In the genomic region with DNA sequence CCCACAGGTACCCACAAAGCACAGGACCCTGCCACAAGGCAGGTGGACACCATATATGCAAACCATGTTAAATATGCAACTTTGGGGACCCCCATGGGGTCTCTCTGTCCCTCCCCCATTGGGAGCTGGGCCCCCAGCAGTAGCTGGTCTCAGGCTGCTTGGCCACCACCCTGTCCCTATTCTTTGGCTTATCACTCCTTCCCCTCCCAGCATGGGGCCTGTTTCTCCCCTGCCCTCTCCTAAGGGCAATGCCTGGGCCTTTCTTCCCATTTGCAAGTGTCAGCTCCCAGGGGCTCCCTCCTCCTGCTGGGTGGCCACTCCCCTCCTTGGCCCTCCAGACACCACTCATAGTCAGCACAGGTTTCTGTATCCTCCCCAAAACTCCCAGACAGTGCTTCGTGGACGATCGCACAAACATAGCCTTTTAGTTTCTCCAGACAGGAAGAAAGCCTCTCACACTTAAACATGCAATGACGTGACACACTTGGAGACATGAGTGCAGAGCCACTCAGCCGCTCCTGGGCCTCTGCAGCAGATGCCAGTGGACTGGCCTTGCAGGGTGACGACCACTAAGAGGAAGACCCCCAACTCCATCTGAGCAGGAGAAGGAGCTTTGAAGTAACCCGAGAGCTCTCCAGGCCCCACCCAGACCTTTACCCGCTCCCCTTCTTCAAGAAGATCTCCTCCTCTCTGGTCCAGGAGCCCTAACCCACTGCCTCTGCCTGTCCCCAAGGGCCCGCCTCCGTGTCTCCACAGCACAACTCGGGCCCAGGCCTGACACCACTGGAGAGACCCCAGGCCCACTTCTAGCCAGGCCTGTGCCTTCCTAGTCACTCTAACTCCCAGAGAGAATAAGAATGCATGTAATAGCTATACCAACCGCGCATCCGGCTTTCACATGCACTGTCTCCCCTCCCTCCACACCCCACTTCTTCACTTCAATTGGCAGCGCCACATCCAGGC, we compare ENCODE assay signal across 16 cellular contexts. TPM values are rescaled to one million over a fixed set of nuclear protein-coding genes. Genes with fewer than 3 reads are reported as not detected.
DNase-seq lines count a peak whose midpoint lies in the region; ATAC-seq and TF ChIP-seq lines count a peak whose summit lies in the region.
"Had no signal": no experiment of that assay in that cellular context is flagged by ENCODE, and none has a peak within 500 bp of the region (broad histone marks: within the 10 kb centered on the region; RNA-seq: fewer than 3 reads in every experiment).

No MANE protein-coding gene starts in this region.

- H3K27ac Mint-ChIP-seq in activated CD8-positive, alpha-beta memory T cell treated with anti-CD3 and anti-CD28 coated beads, Interleukin-2, amount 10 ng/mL, durations not matched to agents 7 days and 5 days, result peak overlapping the region; percentile 48
- H3K27ac Mint-ChIP-seq in activated T-helper 1 cell treated with anti-CD3 and anti-CD28 coated beads, Interleukin-12 subunit alpha, Interleukin-12 subunit beta, Interleukin-2, Interleukin-4 antibody, amounts not matched to agents 30 ng/mL and 10 ng/mL and 1 ng/mL, durations not matched to agents 14 hours and 24 hours and 36 hours, result peak overlapping the region; percentile 2

- no peak for TF ChIP-seq POLR2A in spleen (IDR thresholded peaks at IDR 0.05)

- no peaks in the 10 kb centered on the region for H3K27me3 ChIP-seq in lower lobe of right lung (ENCODE audit: low read depth)
- H3K27me3 ChIP-seq in spleen (replicated peaks in 1 of 7), result peaks cover 0 to 17% (median 0%) of the 10 kb centered on the region in 7 donors

- no peaks in the 10 kb centered on the region for H3K36me3 ChIP-seq in lower lobe of right lung
- H3K36me3 ChIP-seq in spleen, result no peaks in the 10 kb centered on the region

- H3K4me1 ChIP-seq in lower lobe of right lung, result no peaks in the 10 kb centered on the region
- H3K4me1 ChIP-seq in spleen, result peaks cover 0 to 7% (median 0%) of the 10 kb centered on the region in 6 donors

- peaks cover 26% of the 10 kb centered on the region for H3K4me1 Mint-ChIP-seq in activated CD8-positive, alpha-beta memory T cell treated with anti-CD3 and anti-CD28 coated beads, Interleukin-2, amount 10 ng/mL, durations not matched to agents 7 days and 5 days
- H3K4me1 Mint-ChIP-seq in activated T-helper 1 cell treated with anti-CD3 and anti-CD28 coated beads, Interleukin-12 subunit alpha, Interleukin-12 subunit beta, Interleukin-2, Interleukin-4 antibody, amounts not matched to agents 30 ng/mL and 10 ng/mL and 1 ng/mL, durations not matched to agents 14 hours and 24 hours and 36 hours (ENCODE audit: low read depth), result peaks cover 33% of the 10 kb centered on the region
- H3K4me1 Mint-ChIP-seq: IgD-negative memory B cell had no signal

- H3K27me3 Mint-ChIP-seq in activated CD8-positive, alpha-beta memory T cell treated with anti-CD3 and anti-CD28 coated beads, Interleukin-2, amount 10 ng/mL, durations not matched to agents 7 days and 5 days, result no peaks in the 10 kb centered on the region
- H3K27me3 Mint-ChIP-seq in activated T-helper 1 cell treated with anti-CD3 and anti-CD28 coated beads, Interleukin-12 subunit alpha, Interleukin-12 subunit beta, Interleukin-2, Interleukin-4 antibody, amounts not matched to agents 30 ng/mL and 10 ng/mL and 1 ng/mL, durations not matched to agents 14 hours and 24 hours and 36 hours (ENCODE audit: insufficient read depth), result peaks cover 2% of the 10 kb centered on the region

- TF ChIP-seq CTCF in lower lobe of right lung (IDR thresholded peaks at IDR 0.05) (no peak), spleen (IDR thresholded peaks at IDR 0.05 in 8 of 11, conservative IDR thresholded peaks at IDR 0.05 in 3 of 11) (no peak)

- CTCF ChIA-PET in activated CD8-positive, alpha-beta memory T cell treated with anti-CD3 and anti-CD28 coated beads, Interleukin-2, amount 10 ng/mL, durations not matched to agents 7 days and 5 days (lab: Charles Lee), result interaction anchor here (2.0 to 3.7 kb wide), 2 partner anchors 11 to 68 kb away, joined by 13 to 28 read pairs; no protein-coding TSS in a partner anchor

- H3K4me3 Mint-ChIP-seq in activated CD8-positive, alpha-beta memory T cell treated with anti-CD3 and anti-CD28 coated beads, Interleukin-2, amount 10 ng/mL, durations not matched to agents 7 days and 5 days, result no peak overlapping the region
- no peak overlapping the region for H3K4me3 Mint-ChIP-seq in activated T-helper 1 cell treated with anti-CD3 and anti-CD28 coated beads, Interleukin-12 subunit alpha, Interleukin-12 subunit beta, Interleukin-2, Interleukin-4 antibody, amounts not matched to agents 30 ng/mL and 10 ng/mL and 1 ng/mL, durations not matched to agents 14 hours and 24 hours and 36 hours
- H3K4me3 Mint-ChIP-seq: IgD-negative memory B cell had no signal

- WGBS in spleen, 5 donors, result 89 to 94% (median 91%) methylated on average over 15 of the region's 15 CpGs

- H3K27ac ChIP-seq in lower lobe of right lung, result no peak overlapping the region
- H3K27ac ChIP-seq in spleen, result no peak overlapping the region

- H3K9me3 ChIP-seq in lower lobe of right lung (no peaks in the 10 kb centered on the region), spleen (peaks cover 0 to 7% (median 2%) of the 10 kb centered on the region in 8 donors)

- intact Hi-C loops in activated T-helper 1 cell treated with anti-CD3 and anti-CD28 coated beads, Interleukin-12 subunit alpha, Interleukin-12 subunit beta, Interleukin-2, Interleukin-4 antibody, amounts not matched to agents 30 ng/mL and 10 ng/mL and 1 ng/mL, durations not matched to agents 14 hours and 24 hours and 36 hours (cut with micrococcal nuclease), result no loop called here
- intact Hi-C loops in lower lobe of right lung (cut with DNase I) (no loop called here), spleen (cut with DNase I; ENCODE audit: low total_unique reads) (no loop called here)

- no peak for DNase-seq in activated CD8-positive, alpha-beta memory T cell treated with anti-CD3 and anti-CD28 coated beads, Interleukin-2, amount 10 ng/mL, durations not matched to agents 7 days and 5 days
- no peak for DNase-seq in activated CD8-positive, alpha-beta memory T cell treated with anti-CD3 and anti-CD28 coated beads, Interleukin-2, amount 50 U/mL, for 48 hours
- DNase-seq in activated T-helper 1 cell treated with anti-CD3 and anti-CD28 coated beads, Interleukin-12 subunit alpha, Interleukin-12 subunit beta, Interleukin-2, Interleukin-4 antibody, amounts not matched to agents 30 ng/mL and 10 ng/mL and 1 ng/mL, durations not matched to agents 14 hours and 24 hours and 36 hours (ENCODE audit: low spot score), result no peak
- no peak for DNase-seq in lower lobe of right lung
- peak; percentile 51 for DNase-seq in spleen
- no peak for DNase-seq in NCI-H526 treated with DMSO at 0.1 percent for 48 hours (lab: John Stamatoyannopoulos, UW)
- DNase-seq in globus pallidus (ENCODE audit: low spot score), result no peak
- DNase-seq in COLO668 (lab: John Stamatoyannopoulos, UW; ENCODE audit: unreplicated experiment), result no peak
- DNase-seq: Calu3, MV-4-11, NCI-H2227 treated with DMSO at 0.1 percent for 48 hours, NCI-H526 had no signal

- peaks cover 4% of the 10 kb centered on the region for H3K36me3 Mint-ChIP-seq in activated CD8-positive, alpha-beta memory T cell treated with anti-CD3 and anti-CD28 coated beads, Interleukin-2, amount 10 ng/mL, durations not matched to agents 7 days and 5 days
- H3K36me3 Mint-ChIP-seq in activated T-helper 1 cell treated with anti-CD3 and anti-CD28 coated beads, Interleukin-12 subunit alpha, Interleukin-12 subunit beta, Interleukin-2, Interleukin-4 antibody, amounts not matched to agents 30 ng/mL and 10 ng/mL and 1 ng/mL, durations not matched to agents 14 hours and 24 hours and 36 hours (ENCODE audit: low read depth), result peaks cover 3% of the 10 kb centered on the region
- H3K36me3 Mint-ChIP-seq: IgD-negative memory B cell had no signal

- no peak overlapping the region for H3K4me3 ChIP-seq in lower lobe of right lung
- no peak overlapping the region for H3K4me3 ChIP-seq in spleen
- H3K4me3 ChIP-seq: GM12878 had no signal

- ATAC-seq in activated CD8-positive, alpha-beta memory T cell treated with anti-CD3 and anti-CD28 coated beads, Interleukin-2, amount 10 ng/mL, durations not matched to agents 7 days and 5 days, result no peak
- peak; percentile 26 to 76 for ATAC-seq in lower lobe of right lung
- ATAC-seq: GM12878, HCT116 had no signal

- no peaks in the 10 kb centered on the region for H3K9me3 Mint-ChIP-seq in activated CD8-positive, alpha-beta memory T cell treated with anti-CD3 and anti-CD28 coated beads, Interleukin-2, amount 10 ng/mL, durations not matched to agents 7 days and 5 days (ENCODE audit: low read depth)
- H3K9me3 Mint-ChIP-seq in activated T-helper 1 cell treated with anti-CD3 and anti-CD28 coated beads, Interleukin-12 subunit alpha, Interleukin-12 subunit beta, Interleukin-2, Interleukin-4 antibody, amounts not matched to agents 30 ng/mL and 10 ng/mL and 1 ng/mL, durations not matched to agents 14 hours and 24 hours and 36 hours, result peaks cover 5% of the 10 kb centered on the region

RNA-seq across cellular contexts. Expression of gene CITED4, which starts 22.9 kb away (rescaled TPM):
- total RNA-seq in activated CD8-positive, alpha-beta memory T cell treated with anti-CD3 and anti-CD28 coated beads, Interleukin-2, amount 10 ng/mL, durations not matched to agents 7 days and 5 days, result 1 to 10 TPM; 2.9 to 4.4 TPM
- 4.1 and 5.0 TPM in 2 replicates for total RNA-seq in activated T-helper 1 cell treated with anti-CD3 and anti-CD28 coated beads, Interleukin-12 subunit alpha, Interleukin-12 subunit beta, Interleukin-2, Interleukin-4 antibody, amounts not matched to agents 30 ng/mL and 10 ng/mL and 1 ng/mL, durations not matched to agents 14 hours and 24 hours and 36 hours
- total RNA-seq in lower lobe of right lung (13.9 TPM), spleen (10 to 100 TPM; 36.1 to 98.8 (median 50.4) TPM)
- 10 to 100 TPM in 2 of 3 donors, 1 to 10 TPM in 1; 10.0 to 25.5 (median 13.0) TPM for polyA plus RNA-seq in spleen

RNA-seq across cellular contexts. Expression of gene KCNQ4, which starts 55.7 kb away (rescaled TPM):
- total RNA-seq in activated CD8-positive, alpha-beta memory T cell treated with anti-CD3 and anti-CD28 coated beads, Interleukin-2, amount 10 ng/mL, durations not matched to agents 7 days and 5 days, result under 1 TPM; 0.12 to 0.44 TPM
- 0.78 and 0.88 TPM in 2 replicates for total RNA-seq in activated T-helper 1 cell treated with anti-CD3 and anti-CD28 coated beads, Interleukin-12 subunit alpha, Interleukin-12 subunit beta, Interleukin-2, Interleukin-4 antibody, amounts not matched to agents 30 ng/mL and 10 ng/mL and 1 ng/mL, durations not matched to agents 14 hours and 24 hours and 36 hours
- 0.89 TPM for total RNA-seq in lower lobe of right lung
- total RNA-seq in spleen, result under 1 TPM; 0.14 to 0.54 (median 0.26) TPM
- polyA plus RNA-seq in spleen, result under 1 TPM; 0.09 to 0.28 (median 0.19) TPM
- total RNA-seq: RPMI7951 had no signal
- polyA plus RNA-seq: IgD-negative memory B cell had no signal
